In the genomic region with DNA sequence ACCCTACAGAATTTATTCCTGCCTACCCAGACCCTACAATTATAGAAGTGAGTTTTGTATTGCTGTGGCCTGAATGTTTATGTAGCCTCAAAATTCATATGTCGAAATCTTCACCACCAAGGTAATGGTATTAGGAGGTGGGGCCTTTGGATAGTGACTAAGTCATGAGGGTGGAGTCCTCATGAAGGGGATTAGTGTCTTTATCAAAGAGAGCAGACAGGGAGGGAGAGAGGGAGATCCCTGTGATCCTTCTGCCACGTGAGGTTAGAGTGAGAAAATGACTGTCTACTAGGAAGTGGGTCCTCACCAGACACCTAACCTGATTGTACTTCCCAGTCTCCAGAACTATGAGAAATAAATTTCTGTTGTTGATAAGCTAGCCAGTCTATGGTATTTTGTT, we compare ENCODE assay signal across 1 cellular context.
A peak's percentile ranks its signal among the peaks of the same experiment; 100 is the strongest.
TF ChIP-seq lines count a peak whose summit lies in the region.

No MANE protein-coding gene starts in this region.

TF ChIP-seq in K562, 482 proteins besides CTCF, POLR2A, EP300 and RAD21 (continued from another document and continues in another):
- TF ChIP-seq, protein P1, sequence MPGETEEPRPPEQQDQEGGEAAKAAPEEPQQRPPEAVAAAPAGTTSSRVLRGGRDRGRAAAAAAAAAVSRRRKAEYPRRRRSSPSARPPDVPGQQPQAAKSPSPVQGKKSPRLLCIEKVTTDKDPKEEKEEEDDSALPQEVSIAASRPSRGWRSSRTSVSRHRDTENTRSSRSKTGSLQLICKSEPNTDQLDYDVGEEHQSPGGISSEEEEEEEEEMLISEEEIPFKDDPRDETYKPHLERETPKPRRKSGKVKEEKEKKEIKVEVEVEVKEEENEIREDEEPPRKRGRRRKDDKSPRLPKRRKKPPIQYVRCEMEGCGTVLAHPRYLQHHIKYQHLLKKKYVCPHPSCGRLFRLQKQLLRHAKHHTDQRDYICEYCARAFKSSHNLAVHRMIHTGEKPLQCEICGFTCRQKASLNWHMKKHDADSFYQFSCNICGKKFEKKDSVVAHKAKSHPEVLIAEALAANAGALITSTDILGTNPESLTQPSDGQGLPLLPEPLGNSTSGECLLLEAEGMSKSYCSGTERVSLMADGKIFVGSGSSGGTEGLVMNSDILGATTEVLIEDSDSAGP (CRISPR knock-in tag; IDR thresholded peaks at IDR 0.05), result no peak
- TF ChIP-seq ZNF274 (IDR thresholded peaks at IDR 0.05; ENCODE audit: borderline replicate concordance, low read depth, low read length), result no peak
- TF ChIP-seq, protein P2, sequence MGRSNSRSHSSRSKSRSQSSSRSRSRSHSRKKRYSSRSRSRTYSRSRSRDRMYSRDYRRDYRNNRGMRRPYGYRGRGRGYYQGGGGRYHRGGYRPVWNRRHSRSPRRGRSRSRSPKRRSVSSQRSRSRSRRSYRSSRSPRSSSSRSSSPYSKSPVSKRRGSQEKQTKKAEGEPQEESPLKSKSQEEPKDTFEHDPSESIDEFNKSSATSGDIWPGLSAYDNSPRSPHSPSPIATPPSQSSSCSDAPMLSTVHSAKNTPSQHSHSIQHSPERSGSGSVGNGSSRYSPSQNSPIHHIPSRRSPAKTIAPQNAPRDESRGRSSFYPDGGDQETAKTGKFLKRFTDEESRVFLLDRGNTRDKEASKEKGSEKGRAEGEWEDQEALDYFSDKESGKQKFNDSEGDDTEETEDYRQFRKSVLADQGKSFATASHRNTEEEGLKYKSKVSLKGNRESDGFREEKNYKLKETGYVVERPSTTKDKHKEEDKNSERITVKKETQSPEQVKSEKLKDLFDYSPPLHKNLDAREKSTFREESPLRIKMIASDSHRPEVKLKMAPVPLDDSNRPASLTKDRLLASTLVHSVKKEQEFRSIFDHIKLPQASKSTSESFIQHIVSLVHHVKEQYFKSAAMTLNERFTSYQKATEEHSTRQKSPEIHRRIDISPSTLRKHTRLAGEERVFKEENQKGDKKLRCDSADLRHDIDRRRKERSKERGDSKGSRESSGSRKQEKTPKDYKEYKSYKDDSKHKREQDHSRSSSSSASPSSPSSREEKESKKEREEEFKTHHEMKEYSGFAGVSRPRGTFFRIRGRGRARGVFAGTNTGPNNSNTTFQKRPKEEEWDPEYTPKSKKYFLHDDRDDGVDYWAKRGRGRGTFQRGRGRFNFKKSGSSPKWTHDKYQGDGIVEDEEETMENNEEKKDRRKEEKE (IDR thresholded peaks at IDR 0.05; ENCODE audit: borderline replicate concordance in 1 of 2, control insufficient read depth in 1 of 2, low read depth in 2 of 2, low read length in 1 of 2), result no peak
- peak; percentile 36; the same call in 1 of the 2 replicates for TF ChIP-seq ZEB2 (IDR thresholded peaks at IDR 0.05)
- no peak for TF ChIP-seq PTTG1 (tag; IDR thresholded peaks at IDR 0.05; ENCODE audit: low read depth)
- TF ChIP-seq ETV5 (CRISPR knock-in tag; IDR thresholded peaks at IDR 0.05; ENCODE audit: low read depth), result no peak
- no peak for TF ChIP-seq SREBF1 (IDR thresholded peaks at IDR 0.05; ENCODE audit: borderline replicate concordance, low read depth, low read length)
- no peak for TF ChIP-seq MCM5 (IDR thresholded peaks at IDR 0.05; ENCODE audit: low read depth)
- no peak for TF ChIP-seq TCF7L2 (IDR thresholded peaks at IDR 0.05; ENCODE audit: low read depth, low read length)
- no peak for TF ChIP-seq RBBP5 (IDR thresholded peaks at IDR 0.05; ENCODE audit: borderline replicate concordance, insufficient read depth, low read length, poor library complexity, severe bottlenecking)
- no peak for TF ChIP-seq ZNF197 (CRISPR knock-in tag; IDR thresholded peaks at IDR 0.05; ENCODE audit: low read depth)
- no peak for TF ChIP-seq MIER1 (IDR thresholded peaks at IDR 0.05; ENCODE audit: low read depth)
- TF ChIP-seq FOXM1 (IDR thresholded peaks at IDR 0.05; ENCODE audit: low read depth), result 0 out of 2 replicates have a peak, but pooled peaks have one; percentile 28
- no peak for TF ChIP-seq FOXM1 (CRISPR knock-in tag; IDR thresholded peaks at IDR 0.05; ENCODE audit: low read depth)
- no peak for TF ChIP-seq KAT7 (CRISPR knock-in tag; IDR thresholded peaks at IDR 0.05; ENCODE audit: borderline replicate concordance)
- TF ChIP-seq, protein P3, sequence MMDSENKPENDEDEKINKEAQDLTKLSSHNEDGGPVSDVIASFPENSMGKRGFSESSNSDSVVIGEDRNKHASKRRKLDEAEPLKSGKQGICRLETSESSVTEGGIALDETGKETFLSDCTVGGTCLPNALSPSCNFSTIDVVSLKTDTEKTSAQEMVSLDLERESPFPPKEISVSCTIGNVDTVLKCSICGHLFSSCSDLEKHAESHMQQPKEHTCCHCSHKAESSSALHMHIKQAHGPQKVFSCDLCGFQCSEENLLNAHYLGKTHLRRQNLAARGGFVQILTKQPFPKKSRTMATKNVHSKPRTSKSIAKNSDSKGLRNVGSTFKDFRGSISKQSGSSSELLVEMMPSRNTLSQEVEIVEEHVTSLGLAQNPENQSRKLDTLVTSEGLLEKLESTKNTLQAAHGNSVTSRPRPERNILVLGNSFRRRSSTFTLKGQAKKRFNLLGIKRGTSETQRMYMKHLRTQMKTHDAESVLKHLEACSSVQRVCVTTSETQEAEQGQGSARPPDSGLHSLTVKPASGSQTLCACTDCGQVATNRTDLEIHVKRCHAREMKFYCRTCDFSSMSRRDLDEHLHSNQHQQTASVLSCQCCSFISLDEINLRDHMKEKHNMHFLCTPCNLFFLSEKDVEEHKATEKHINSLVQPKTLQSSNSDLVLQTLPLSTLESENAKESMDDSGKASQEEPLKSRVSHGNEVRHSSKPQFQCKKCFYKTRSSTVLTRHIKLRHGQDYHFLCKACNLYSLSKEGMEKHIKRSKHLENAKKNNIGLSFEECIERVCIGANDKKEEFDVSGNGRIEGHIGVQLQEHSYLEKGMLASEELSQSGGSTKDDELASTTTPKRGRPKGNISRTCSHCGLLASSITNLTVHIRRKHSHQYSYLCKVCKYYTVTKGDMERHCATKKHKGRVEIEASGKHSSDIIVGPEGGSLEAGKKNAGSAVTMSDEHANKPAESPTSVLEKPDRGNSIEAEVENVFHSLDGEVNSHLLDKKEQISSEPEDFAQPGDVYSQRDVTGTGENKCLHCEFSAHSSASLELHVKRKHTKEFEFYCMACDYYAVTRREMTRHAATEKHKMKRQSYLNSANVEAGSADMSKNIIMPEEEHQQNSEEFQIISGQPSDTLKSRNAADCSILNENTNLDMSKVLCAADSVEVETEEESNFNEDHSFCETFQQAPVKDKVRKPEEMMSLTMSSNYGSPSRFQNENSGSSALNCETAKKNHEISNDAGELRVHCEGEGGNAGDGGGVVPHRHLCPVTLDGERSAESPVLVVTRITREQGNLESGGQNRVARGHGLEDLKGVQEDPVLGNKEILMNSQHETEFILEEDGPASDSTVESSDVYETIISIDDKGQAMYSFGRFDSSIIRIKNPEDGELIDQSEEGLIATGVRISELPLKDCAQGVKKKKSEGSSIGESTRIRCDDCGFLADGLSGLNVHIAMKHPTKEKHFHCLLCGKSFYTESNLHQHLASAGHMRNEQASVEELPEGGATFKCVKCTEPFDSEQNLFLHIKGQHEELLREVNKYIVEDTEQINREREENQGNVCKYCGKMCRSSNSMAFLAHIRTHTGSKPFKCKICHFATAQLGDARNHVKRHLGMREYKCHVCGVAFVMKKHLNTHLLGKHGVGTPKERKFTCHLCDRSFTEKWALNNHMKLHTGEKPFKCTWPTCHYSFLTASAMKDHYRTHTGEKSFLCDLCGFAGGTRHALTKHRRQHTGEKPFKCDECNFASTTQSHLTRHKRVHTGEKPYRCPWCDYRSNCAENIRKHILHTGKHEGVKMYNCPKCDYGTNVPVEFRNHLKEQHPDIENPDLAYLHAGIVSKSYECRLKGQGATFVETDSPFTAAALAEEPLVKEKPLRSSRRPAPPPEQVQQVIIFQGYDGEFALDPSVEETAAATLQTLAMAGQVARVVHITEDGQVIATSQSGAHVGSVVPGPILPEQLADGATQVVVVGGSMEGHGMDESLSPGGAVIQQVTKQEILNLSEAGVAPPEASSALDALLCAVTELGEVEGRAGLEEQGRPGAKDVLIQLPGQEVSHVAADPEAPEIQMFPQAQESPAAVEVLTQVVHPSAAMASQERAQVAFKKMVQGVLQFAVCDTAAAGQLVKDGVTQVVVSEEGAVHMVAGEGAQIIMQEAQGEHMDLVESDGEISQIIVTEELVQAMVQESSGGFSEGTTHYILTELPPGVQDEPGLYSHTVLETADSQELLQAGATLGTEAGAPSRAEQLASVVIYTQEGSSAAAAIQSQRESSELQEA (IDR thresholded peaks at IDR 0.05; ENCODE audit: low read depth), result no peak
- TF ChIP-seq SP2 (IDR thresholded peaks at IDR 0.05; ENCODE audit: extremely low read depth, low read depth, low read length, poor library complexity, severe bottlenecking), result no peak
- TF ChIP-seq ZNF184 (CRISPR knock-in tag; IDR thresholded peaks at IDR 0.05), result no peak
- TF ChIP-seq, protein P4, sequence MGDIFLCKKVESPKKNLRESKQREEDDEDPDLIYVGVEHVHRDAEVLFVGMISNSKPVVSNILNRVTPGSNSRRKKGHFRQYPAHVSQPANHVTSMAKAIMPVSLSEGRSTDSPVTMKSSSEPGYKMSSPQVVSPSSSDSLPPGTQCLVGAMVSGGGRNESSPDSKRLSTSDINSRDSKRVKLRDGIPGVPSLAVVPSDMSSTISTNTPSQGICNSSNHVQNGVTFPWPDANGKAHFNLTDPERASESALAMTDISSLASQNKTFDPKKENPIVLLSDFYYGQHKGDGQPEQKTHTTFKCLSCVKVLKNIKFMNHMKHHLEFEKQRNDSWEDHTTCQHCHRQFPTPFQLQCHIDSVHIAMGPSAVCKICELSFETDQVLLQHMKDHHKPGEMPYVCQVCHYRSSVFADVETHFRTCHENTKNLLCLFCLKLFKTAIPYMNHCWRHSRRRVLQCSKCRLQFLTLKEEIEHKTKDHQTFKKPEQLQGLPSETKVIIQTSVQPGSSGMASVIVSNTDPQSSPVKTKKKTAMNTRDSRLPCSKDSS (IDR thresholded peaks at IDR 0.05; ENCODE audit: low read depth, partially characterized antibody), result no peak
- TF ChIP-seq, protein P5, sequence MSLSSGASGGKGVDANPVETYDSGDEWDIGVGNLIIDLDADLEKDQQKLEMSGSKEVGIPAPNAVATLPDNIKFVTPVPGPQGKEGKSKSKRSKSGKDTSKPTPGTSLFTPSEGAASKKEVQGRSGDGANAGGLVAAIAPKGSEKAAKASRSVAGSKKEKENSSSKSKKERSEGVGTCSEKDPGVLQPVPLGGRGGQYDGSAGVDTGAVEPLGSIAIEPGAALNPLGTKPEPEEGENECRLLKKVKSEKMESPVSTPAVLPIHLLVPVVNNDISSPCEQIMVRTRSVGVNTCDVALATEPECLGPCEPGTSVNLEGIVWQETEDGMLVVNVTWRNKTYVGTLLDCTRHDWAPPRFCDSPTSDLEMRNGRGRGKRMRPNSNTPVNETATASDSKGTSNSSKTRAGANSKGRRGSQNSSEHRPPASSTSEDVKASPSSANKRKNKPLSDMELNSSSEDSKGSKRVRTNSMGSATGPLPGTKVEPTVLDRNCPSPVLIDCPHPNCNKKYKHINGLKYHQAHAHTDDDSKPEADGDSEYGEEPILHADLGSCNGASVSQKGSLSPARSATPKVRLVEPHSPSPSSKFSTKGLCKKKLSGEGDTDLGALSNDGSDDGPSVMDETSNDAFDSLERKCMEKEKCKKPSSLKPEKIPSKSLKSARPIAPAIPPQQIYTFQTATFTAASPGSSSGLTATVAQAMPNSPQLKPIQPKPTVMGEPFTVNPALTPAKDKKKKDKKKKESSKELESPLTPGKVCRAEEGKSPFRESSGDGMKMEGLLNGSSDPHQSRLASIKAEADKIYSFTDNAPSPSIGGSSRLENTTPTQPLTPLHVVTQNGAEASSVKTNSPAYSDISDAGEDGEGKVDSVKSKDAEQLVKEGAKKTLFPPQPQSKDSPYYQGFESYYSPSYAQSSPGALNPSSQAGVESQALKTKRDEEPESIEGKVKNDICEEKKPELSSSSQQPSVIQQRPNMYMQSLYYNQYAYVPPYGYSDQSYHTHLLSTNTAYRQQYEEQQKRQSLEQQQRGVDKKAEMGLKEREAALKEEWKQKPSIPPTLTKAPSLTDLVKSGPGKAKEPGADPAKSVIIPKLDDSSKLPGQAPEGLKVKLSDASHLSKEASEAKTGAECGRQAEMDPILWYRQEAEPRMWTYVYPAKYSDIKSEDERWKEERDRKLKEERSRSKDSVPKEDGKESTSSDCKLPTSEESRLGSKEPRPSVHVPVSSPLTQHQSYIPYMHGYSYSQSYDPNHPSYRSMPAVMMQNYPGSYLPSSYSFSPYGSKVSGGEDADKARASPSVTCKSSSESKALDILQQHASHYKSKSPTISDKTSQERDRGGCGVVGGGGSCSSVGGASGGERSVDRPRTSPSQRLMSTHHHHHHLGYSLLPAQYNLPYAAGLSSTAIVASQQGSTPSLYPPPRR (CRISPR knock-in tag; IDR thresholded peaks at IDR 0.05; ENCODE audit: borderline replicate concordance), result no peak
- TF ChIP-seq, protein P6, sequence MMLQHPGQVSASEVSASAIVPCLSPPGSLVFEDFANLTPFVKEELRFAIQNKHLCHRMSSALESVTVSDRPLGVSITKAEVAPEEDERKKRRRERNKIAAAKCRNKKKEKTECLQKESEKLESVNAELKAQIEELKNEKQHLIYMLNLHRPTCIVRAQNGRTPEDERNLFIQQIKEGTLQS (IDR thresholded peaks at IDR 0.05), result peak; percentile 34; the same call in 1 of the 2 replicates
- TF ChIP-seq, protein P6 (CRISPR knock-in tag; conservative IDR thresholded peaks at IDR 0.05), result no peak
- TF ChIP-seq, protein P7, sequence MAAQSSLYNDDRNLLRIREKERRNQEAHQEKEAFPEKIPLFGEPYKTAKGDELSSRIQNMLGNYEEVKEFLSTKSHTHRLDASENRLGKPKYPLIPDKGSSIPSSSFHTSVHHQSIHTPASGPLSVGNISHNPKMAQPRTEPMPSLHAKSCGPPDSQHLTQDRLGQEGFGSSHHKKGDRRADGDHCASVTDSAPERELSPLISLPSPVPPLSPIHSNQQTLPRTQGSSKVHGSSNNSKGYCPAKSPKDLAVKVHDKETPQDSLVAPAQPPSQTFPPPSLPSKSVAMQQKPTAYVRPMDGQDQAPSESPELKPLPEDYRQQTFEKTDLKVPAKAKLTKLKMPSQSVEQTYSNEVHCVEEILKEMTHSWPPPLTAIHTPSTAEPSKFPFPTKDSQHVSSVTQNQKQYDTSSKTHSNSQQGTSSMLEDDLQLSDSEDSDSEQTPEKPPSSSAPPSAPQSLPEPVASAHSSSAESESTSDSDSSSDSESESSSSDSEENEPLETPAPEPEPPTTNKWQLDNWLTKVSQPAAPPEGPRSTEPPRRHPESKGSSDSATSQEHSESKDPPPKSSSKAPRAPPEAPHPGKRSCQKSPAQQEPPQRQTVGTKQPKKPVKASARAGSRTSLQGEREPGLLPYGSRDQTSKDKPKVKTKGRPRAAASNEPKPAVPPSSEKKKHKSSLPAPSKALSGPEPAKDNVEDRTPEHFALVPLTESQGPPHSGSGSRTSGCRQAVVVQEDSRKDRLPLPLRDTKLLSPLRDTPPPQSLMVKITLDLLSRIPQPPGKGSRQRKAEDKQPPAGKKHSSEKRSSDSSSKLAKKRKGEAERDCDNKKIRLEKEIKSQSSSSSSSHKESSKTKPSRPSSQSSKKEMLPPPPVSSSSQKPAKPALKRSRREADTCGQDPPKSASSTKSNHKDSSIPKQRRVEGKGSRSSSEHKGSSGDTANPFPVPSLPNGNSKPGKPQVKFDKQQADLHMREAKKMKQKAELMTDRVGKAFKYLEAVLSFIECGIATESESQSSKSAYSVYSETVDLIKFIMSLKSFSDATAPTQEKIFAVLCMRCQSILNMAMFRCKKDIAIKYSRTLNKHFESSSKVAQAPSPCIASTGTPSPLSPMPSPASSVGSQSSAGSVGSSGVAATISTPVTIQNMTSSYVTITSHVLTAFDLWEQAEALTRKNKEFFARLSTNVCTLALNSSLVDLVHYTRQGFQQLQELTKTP (IDR thresholded peaks at IDR 0.05; ENCODE audit: low read depth in 1 of 2, partially characterized antibody in 2 of 2), result no peak
- TF ChIP-seq JUN (IDR thresholded peaks at IDR 0.05; ENCODE audit: borderline replicate concordance, low read depth, low read length), result no peak
- no peak for TF ChIP-seq JUN (CRISPR knock-in tag; IDR thresholded peaks at IDR 0.05; ENCODE audit: borderline replicate concordance)
- TF ChIP-seq RAD51 (IDR thresholded peaks at IDR 0.05; ENCODE audit: borderline replicate concordance, low read depth), result peak; percentile 61; the same call in 1 of the 2 replicates
- no peak for TF ChIP-seq RUNX1 (IDR thresholded peaks at IDR 0.05; ENCODE audit: low read depth)
